ENCODE assay signal across 28 cellular contexts in the genomic region with DNA sequence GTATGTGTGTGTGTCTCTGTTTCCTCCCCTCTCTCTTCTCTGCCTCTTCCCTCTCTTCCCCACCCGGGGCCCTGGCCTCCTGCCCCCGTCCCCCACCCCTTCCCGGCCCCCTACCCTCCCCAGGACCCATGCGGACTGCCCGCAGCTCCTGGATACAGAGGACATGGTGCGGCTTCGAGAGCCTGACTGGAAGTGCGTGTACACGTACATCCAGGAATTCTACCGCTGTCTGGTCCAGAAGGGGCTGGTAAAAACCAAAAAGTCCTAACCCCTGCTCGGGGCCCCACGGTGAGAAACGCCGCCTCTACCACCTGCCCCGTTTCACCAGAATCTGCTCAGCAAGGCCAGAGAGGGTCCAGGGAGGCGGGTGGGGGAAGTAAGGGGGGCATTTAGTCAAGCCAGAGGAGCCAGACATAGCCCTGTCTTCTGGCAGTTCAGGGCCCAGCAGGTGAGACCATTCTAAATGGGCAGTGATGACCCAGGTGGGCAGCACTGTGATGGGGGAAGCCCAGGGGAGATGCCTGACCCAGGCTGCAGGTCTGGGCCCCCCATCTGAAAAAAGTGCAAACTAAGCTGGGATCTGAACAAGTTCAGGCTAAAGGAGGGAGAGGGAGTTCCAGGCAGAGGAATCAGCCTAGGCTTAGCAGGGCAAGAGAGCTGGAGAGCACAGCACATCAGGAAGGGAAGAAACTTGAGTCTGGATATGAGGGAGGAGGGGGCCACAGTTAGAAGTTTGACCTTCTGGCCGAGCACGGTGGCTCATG. TPM values are rescaled to one million over a fixed set of nuclear protein-coding genes. Genes with fewer than 3 reads are reported as not detected.
DNase-seq lines count a peak whose midpoint lies in the region; ATAC-seq and TF ChIP-seq lines count a peak whose summit lies in the region.
"Had no signal": no experiment of that assay in that cellular context is flagged by ENCODE, and none has a peak within 500 bp of the region (broad histone marks: within the 10 kb centered on the region; RNA-seq: fewer than 3 reads in every experiment).

No MANE protein-coding gene starts in this region.

- peaks cover 13% of the 10 kb centered on the region for H3K4me1 ChIP-seq in hepatocyte (ENCODE audit: insufficient read depth)
- no peaks in the 10 kb centered on the region for H3K4me1 ChIP-seq in smooth muscle cell (ENCODE audit: low read depth)
- H3K4me1 ChIP-seq: foreskin keratinocyte had no signal

- no peaks in the 10 kb centered on the region for H3K27me3 Mint-ChIP-seq in activated T-helper 17 cell treated with anti-CD3 and anti-CD28 coated beads, Interleukin-2, amount 50 U/mL, for 72 hours

- H3K36me3 Mint-ChIP-seq in activated T-helper 17 cell treated with anti-CD3 and anti-CD28 coated beads, Interleukin-2, amount 50 U/mL, for 72 hours (ENCODE audit: low read depth) = no peaks in the 10 kb centered on the region
- H3K36me3 Mint-ChIP-seq: activated naive CD4-positive, alpha-beta T cell treated with anti-CD3 and anti-CD28 coated beads, Interleukin-2, amount 50 U/mL, for 72 hours; natural killer cell had no signal

- no peak for TF ChIP-seq CTCF in hepatocyte (IDR thresholded peaks at IDR 0.05; ENCODE audit: poor library complexity)
- no peak for TF ChIP-seq CTCF in smooth muscle cell (IDR thresholded peaks at IDR 0.05; ENCODE audit: borderline replicate concordance, insufficient read depth, poor library complexity, severe bottlenecking)

- DNase-seq in 8988T (peak; percentile 4), hepatocyte (ENCODE audit: low spot score) (no peak), smooth muscle cell (lab: John Stamatoyannopoulos, UW; ENCODE audit: unreplicated experiment) (no peak), glomerular visceral epithelial cell (ENCODE audit: extremely low spot score) (no peak), NCI-H1694 (lab: John Stamatoyannopoulos, UW) (no peak), NCI-H2107 treated with DMSO at 0.1 percent for 48 hours (lab: John Stamatoyannopoulos, UW; ENCODE audit: unreplicated experiment) (no peak), NCI-H345 (lab: John Stamatoyannopoulos, UW) (no peak)
- DNase-seq: activated CD4-positive, alpha-beta T cell treated with anti-CD3 and anti-CD28 coated beads for 48 hours; cerebellar nuclear complex; DND-41; foreskin keratinocyte; HCEC 1CT; hippocampal formation; natural killer cell; NCI-H1092; NCI-H2029; NCI-H2227 treated with DMSO at 0.1 percent for 48 hours; T-helper 1 cell had no signal

- H3K36me3 ChIP-seq in hepatocyte (replicated peaks; ENCODE audit: insufficient read depth, low read depth) (no peaks in the 10 kb centered on the region), smooth muscle cell (ENCODE audit: low read depth) (no peaks in the 10 kb centered on the region)

- H3F3A ChIP-seq in smooth muscle cell (ENCODE audit: low read depth) = peaks cover 42% of the 10 kb centered on the region

- H3K9me3 ChIP-seq in hepatocyte (ENCODE audit: low read depth) (no peaks in the 10 kb centered on the region), smooth muscle cell (replicated peaks; ENCODE audit: low read depth) (no peaks in the 10 kb centered on the region)
- H3K9me3 ChIP-seq: BLaER1 treated with 17β-estradiol and CSF1 and Interleukin-3, amounts not matched to agents 10 nM and 100 nM had no signal

- no peaks in the 10 kb centered on the region for H3K9me3 Mint-ChIP-seq in activated T-helper 17 cell treated with anti-CD3 and anti-CD28 coated beads, Interleukin-2, amount 50 U/mL, for 72 hours
- H3K9me3 Mint-ChIP-seq: activated naive CD4-positive, alpha-beta T cell treated with anti-CD3 and anti-CD28 coated beads, Interleukin-2, amount 50 U/mL, for 72 hours; mesothelial cell of epicardium; natural killer cell had no signal

- H3K27me3 ChIP-seq in hepatocyte = no peaks in the 10 kb centered on the region
- no peaks in the 10 kb centered on the region for H3K27me3 ChIP-seq in smooth muscle cell (ENCODE audit: low read depth)
- H3K27me3 ChIP-seq: BLaER1 treated with 17β-estradiol and CSF1 and Interleukin-3, amounts not matched to agents 10 nM and 100 nM; foreskin keratinocyte had no signal

- no peak overlapping the region for H3K4me3 Mint-ChIP-seq in activated T-helper 17 cell treated with anti-CD3 and anti-CD28 coated beads, Interleukin-2, amount 50 U/mL, for 72 hours
- H3K4me3 Mint-ChIP-seq: mesothelial cell of epicardium, natural killer cell had no signal

- H3K27ac ChIP-seq in hepatocyte (peak overlapping the region; percentile 88), smooth muscle cell (ENCODE audit: low read depth) (peak overlapping the region; percentile 90)
- H3K27ac ChIP-seq: BLaER1 treated with 17β-estradiol and CSF1 and Interleukin-3, amounts not matched to agents 10 nM and 100 nM; foreskin keratinocyte had no signal

- no peaks in the 10 kb centered on the region for H4K20me1 ChIP-seq in hepatocyte (ENCODE audit: insufficient read depth, poor library complexity, severe bottlenecking)
- peaks cover 27% of the 10 kb centered on the region for H4K20me1 ChIP-seq in smooth muscle cell (ENCODE audit: low read depth)

- no peaks in the 10 kb centered on the region for H3K79me2 ChIP-seq in hepatocyte
- H3K79me2 ChIP-seq in smooth muscle cell (ENCODE audit: low read depth) = peaks cover 5% of the 10 kb centered on the region

- H3K9ac ChIP-seq in smooth muscle cell (ENCODE audit: low read depth) = no peak overlapping the region
- H3K9ac ChIP-seq: BLaER1 treated with 17β-estradiol and CSF1 and Interleukin-3, amounts not matched to agents 10 nM and 100 nM had no signal

- no peak overlapping the region for H2AFZ ChIP-seq in hepatocyte
- no peak overlapping the region for H2AFZ ChIP-seq in smooth muscle cell (ENCODE audit: low read depth)

- H3K27ac Mint-ChIP-seq in activated T-helper 17 cell treated with anti-CD3 and anti-CD28 coated beads, Interleukin-2, amount 50 U/mL, for 72 hours = peak overlapping the region; percentile 35
- H3K27ac Mint-ChIP-seq: mesothelial cell of epicardium had no signal

- 97% methylated on average over 16 of the region's 18 CpGs for WGBS in hepatocyte (ENCODE audit: low lambda C conversion rate, missing lambda C conversion rate)
- WGBS in smooth muscle cell (ENCODE audit: low lambda C conversion rate) = 95% methylated on average over 15 of the region's 18 CpGs

- no peak overlapping the region for H3K4me2 ChIP-seq in hepatocyte
- no peak overlapping the region for H3K4me2 ChIP-seq in smooth muscle cell
- H3K4me2 ChIP-seq: BLaER1 treated with 17β-estradiol and CSF1 and Interleukin-3, amounts not matched to agents 10 nM and 100 nM had no signal

- no peak overlapping the region for H3K4me3 ChIP-seq in hepatocyte
- no peak overlapping the region for H3K4me3 ChIP-seq in smooth muscle cell
- H3K4me3 ChIP-seq: BLaER1 treated with 17β-estradiol and CSF1 and Interleukin-3, amounts not matched to agents 10 nM and 100 nM; GM12878 had no signal

- no peaks in the 10 kb centered on the region for H3K4me1 Mint-ChIP-seq in activated T-helper 17 cell treated with anti-CD3 and anti-CD28 coated beads, Interleukin-2, amount 50 U/mL, for 72 hours
- H3K4me1 Mint-ChIP-seq: mesothelial cell of epicardium had no signal

- ATAC-seq in activated T-helper 17 cell treated with anti-CD3 and anti-CD28 coated beads, Interleukin-2, amount 50 U/mL, for 72 hours (replicated peaks) = no peak
- ATAC-seq: activated naive CD4-positive, alpha-beta T cell treated with anti-CD3 and anti-CD28 coated beads, Interleukin-2, amount 50 U/mL, for 72 hours; foreskin keratinocyte; GM12878; left lobe of liver; natural killer cell; right cardiac atrium had no signal

- no peaks in the 10 kb centered on the region for H3K9me2 ChIP-seq in hepatocyte (replicated peaks; ENCODE audit: insufficient read depth)

RNA-seq across cellular contexts. Expression of a gene that starts 6.4 kb away (rescaled TPM):
- 10 to 100 TPM in 1 of 2 donors, 1 to 10 TPM in 1; 4.5 to 20.4 TPM for total RNA-seq in activated T-helper 17 cell treated with anti-CD3 and anti-CD28 coated beads, Interleukin-2, amount 50 U/mL, for 72 hours
- total RNA-seq in hepatocyte = 130 and 156 TPM in 2 replicates
- polyA plus RNA-seq in hepatocyte = 240 and 307 TPM in 2 replicates
- total RNA-seq in smooth muscle cell = 450 and 487 TPM in 2 replicates
- 547 and 600 TPM in 2 replicates for polyA plus RNA-seq in smooth muscle cell

RNA-seq across cellular contexts. Expression of a gene that starts 19.8 kb away (rescaled TPM):
- total RNA-seq in activated T-helper 17 cell treated with anti-CD3 and anti-CD28 coated beads, Interleukin-2, amount 50 U/mL, for 72 hours = 10 to 100 TPM; 42.6 to 58.4 TPM
- total RNA-seq in hepatocyte (43.0 and 64.7 TPM in 2 replicates), smooth muscle cell (46.2 and 58.6 TPM in 2 replicates)
- polyA plus RNA-seq in hepatocyte (88.7 and 112 TPM in 2 replicates), smooth muscle cell (108 and 122 TPM in 2 replicates)

RNA-seq across cellular contexts. Expression of a gene that starts 21.8 kb away (rescaled TPM):
- total RNA-seq in activated T-helper 17 cell treated with anti-CD3 and anti-CD28 coated beads, Interleukin-2, amount 50 U/mL, for 72 hours = under 1 TPM; 0.09 to 0.34 TPM
- 3.4 and 3.5 TPM in 2 replicates for total RNA-seq in hepatocyte
- 5.6 and 6.1 TPM in 2 replicates for polyA plus RNA-seq in hepatocyte
- 1.2 TPM in 2 replicates for total RNA-seq in smooth muscle cell
- polyA plus RNA-seq in smooth muscle cell = 0.66 and 2.1 TPM in 2 replicates
- total RNA-seq: natural killer cell, subcutaneous adipose tissue had no signal

RNA-seq across cellular contexts. Expression of a gene that starts 39.4 kb away (rescaled TPM):
- total RNA-seq in activated T-helper 17 cell treated with anti-CD3 and anti-CD28 coated beads, Interleukin-2, amount 50 U/mL, for 72 hours = not detected
- total RNA-seq in hepatocyte (0.04 and 0.10 TPM in 2 replicates), smooth muscle cell (0.04 and 0.09 TPM in 2 replicates)
- polyA plus RNA-seq in hepatocyte (0.33 and 0.52 TPM in 2 replicates), smooth muscle cell (0.80 TPM in 1 of 2 replicates, not detected in the other)
- total RNA-seq: activated naive CD4-positive, alpha-beta T cell treated with anti-CD3 and anti-CD28 coated beads, Interleukin-2, amount 50 U/mL, for 72 hours; epithelial cell of proximal tubule; GM12878; left lobe of liver; natural killer cell; omental fat pad; right cardiac atrium; subcutaneous adipose tissue had no signal
- polyA plus RNA-seq: right cardiac atrium had no signal

RNA-seq across cellular contexts. Expression of a gene that starts 59.0 kb away (rescaled TPM):
- 10 to 100 TPM; 19.3 to 24.6 TPM for total RNA-seq in activated T-helper 17 cell treated with anti-CD3 and anti-CD28 coated beads, Interleukin-2, amount 50 U/mL, for 72 hours
- 48.0 and 49.3 TPM in 2 replicates for total RNA-seq in hepatocyte
- polyA plus RNA-seq in hepatocyte = 43.2 and 46.5 TPM in 2 replicates
- 39.8 and 40.2 TPM in 2 replicates for total RNA-seq in smooth muscle cell
- 41.8 and 45.0 TPM in 2 replicates for polyA plus RNA-seq in smooth muscle cell
